1 cellular context compared by ENCODE assay signal in the genomic region with DNA sequence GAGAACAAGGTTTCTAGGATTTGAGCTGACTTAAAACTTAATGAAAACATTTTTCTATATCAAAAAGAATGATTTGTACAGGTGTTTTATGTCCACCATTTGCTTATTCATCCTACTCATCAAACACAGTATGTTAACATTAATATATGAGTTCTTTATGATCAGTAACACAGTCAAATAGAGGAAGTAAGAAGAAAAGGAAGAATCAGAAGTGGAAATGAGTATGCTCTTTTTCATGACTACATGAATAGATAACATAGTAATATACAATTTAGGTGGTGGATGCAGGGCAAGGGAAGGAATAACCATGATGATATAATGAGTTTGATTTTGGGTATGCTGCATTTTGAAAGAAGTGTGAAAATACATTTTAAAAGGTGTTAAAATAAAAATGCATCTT.
TF ChIP-seq lines count a peak whose summit lies in the region.

No MANE protein-coding gene starts in this region.

TF ChIP-seq in HepG2, 621 proteins besides CTCF, POLR2A, EP300 and RAD21 (continued from another document):
- TF ChIP-seq, protein P1, sequence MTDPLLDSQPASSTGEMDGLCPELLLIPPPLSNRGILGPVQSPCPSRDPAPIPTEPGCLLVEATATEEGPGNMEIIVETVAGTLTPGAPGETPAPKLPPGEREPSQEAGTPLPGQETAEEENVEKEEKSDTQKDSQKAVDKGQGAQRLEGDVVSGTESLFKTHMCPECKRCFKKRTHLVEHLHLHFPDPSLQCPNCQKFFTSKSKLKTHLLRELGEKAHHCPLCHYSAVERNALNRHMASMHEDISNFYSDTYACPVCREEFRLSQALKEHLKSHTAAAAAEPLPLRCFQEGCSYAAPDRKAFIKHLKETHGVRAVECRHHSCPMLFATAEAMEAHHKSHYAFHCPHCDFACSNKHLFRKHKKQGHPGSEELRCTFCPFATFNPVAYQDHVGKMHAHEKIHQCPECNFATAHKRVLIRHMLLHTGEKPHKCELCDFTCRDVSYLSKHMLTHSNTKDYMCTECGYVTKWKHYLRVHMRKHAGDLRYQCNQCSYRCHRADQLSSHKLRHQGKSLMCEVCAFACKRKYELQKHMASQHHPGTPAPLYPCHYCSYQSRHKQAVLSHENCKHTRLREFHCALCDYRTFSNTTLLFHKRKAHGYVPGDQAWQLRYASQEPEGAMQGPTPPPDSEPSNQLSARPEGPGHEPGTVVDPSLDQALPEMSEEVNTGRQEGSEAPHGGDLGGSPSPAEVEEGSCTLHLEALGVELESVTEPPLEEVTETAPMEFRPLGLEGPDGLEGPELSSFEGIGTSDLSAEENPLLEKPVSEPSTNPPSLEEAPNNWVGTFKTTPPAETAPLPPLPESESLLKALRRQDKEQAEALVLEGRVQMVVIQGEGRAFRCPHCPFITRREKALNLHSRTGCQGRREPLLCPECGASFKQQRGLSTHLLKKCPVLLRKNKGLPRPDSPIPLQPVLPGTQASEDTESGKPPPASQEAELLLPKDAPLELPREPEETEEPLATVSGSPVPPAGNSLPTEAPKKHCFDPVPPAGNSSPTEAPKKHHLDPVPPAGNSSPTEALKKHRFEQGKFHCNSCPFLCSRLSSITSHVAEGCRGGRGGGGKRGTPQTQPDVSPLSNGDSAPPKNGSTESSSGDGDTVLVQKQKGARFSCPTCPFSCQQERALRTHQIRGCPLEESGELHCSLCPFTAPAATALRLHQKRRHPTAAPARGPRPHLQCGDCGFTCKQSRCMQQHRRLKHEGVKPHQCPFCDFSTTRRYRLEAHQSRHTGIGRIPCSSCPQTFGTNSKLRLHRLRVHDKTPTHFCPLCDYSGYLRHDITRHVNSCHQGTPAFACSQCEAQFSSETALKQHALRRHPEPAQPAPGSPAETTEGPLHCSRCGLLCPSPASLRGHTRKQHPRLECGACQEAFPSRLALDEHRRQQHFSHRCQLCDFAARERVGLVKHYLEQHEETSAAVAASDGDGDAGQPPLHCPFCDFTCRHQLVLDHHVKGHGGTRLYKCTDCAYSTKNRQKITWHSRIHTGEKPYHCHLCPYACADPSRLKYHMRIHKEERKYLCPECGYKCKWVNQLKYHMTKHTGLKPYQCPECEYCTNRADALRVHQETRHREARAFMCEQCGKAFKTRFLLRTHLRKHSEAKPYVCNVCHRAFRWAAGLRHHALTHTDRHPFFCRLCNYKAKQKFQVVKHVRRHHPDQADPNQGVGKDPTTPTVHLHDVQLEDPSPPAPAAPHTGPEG (CRISPR knock-in tag; IDR thresholded peaks at IDR 0.05) = no peak
- TF ChIP-seq, protein P2, sequence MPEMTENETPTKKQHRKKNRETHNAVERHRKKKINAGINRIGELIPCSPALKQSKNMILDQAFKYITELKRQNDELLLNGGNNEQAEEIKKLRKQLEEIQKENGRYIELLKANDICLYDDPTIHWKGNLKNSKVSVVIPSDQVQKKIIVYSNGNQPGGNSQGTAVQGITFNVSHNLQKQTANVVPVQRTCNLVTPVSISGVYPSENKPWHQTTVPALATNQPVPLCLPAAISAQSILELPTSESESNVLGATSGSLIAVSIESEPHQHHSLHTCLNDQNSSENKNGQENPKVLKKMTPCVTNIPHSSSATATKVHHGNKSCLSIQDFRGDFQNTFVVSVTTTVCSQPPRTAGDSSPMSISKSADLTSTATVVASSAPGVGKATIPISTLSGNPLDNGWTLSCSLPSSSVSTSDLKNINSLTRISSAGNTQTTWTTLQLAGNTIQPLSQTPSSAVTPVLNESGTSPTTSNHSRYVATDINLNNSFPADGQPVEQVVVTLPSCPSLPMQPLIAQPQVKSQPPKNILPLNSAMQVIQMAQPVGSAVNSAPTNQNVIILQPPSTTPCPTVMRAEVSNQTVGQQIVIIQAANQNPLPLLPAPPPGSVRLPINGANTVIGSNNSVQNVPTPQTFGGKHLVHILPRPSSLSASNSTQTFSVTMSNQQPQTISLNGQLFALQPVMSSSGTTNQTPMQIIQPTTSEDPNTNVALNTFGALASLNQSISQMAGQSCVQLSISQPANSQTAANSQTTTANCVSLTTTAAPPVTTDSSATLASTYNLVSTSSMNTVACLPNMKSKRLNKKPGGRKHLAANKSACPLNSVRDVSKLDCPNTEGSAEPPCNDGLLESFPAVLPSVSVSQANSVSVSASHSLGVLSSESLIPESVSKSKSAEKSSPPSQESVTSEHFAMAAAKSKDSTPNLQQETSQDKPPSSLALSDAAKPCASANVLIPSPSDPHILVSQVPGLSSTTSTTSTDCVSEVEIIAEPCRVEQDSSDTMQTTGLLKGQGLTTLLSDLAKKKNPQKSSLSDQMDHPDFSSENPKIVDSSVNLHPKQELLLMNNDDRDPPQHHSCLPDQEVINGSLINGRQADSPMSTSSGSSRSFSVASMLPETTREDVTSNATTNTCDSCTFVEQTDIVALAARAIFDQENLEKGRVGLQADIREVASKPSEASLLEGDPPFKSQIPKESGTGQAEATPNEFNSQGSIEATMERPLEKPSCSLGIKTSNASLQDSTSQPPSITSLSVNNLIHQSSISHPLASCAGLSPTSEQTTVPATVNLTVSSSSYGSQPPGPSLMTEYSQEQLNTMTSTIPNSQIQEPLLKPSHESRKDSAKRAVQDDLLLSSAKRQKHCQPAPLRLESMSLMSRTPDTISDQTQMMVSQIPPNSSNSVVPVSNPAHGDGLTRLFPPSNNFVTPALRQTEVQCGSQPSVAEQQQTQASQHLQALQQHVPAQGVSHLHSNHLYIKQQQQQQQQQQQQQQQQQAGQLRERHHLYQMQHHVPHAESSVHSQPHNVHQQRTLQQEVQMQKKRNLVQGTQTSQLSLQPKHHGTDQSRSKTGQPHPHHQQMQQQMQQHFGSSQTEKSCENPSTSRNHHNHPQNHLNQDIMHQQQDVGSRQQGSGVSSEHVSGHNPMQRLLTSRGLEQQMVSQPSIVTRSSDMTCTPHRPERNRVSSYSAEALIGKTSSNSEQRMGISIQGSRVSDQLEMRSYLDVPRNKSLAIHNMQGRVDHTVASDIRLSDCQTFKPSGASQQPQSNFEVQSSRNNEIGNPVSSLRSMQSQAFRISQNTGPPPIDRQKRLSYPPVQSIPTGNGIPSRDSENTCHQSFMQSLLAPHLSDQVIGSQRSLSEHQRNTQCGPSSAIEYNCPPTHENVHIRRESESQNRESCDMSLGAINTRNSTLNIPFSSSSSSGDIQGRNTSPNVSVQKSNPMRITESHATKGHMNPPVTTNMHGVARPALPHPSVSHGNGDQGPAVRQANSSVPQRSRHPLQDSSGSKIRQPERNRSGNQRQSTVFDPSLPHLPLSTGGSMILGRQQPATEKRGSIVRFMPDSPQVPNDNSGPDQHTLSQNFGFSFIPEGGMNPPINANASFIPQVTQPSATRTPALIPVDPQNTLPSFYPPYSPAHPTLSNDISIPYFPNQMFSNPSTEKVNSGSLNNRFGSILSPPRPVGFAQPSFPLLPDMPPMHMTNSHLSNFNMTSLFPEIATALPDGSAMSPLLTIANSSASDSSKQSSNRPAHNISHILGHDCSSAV (CRISPR knock-in tag; IDR thresholded peaks at IDR 0.05; ENCODE audit: borderline replicate concordance) = no peak
- TF ChIP-seq, protein P3, sequence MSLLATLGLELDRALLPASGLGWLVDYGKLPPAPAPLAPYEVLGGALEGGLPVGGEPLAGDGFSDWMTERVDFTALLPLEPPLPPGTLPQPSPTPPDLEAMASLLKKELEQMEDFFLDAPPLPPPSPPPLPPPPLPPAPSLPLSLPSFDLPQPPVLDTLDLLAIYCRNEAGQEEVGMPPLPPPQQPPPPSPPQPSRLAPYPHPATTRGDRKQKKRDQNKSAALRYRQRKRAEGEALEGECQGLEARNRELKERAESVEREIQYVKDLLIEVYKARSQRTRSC (CRISPR knock-in tag; IDR thresholded peaks at IDR 0.05; ENCODE audit: low read depth) = no peak
- TF ChIP-seq ATRX (CRISPR knock-in tag; IDR thresholded peaks at IDR 0.05; ENCODE audit: borderline replicate concordance) (no peak), NR2C2 (CRISPR knock-in tag; IDR thresholded peaks at IDR 0.05; ENCODE audit: borderline replicate concordance) (no peak), POLR2G (IDR thresholded peaks at IDR 0.05; ENCODE audit: low read depth, low read length) (no peak), ZNF264 (CRISPR knock-in tag; IDR thresholded peaks at IDR 0.05) (no peak), ARNT2 (CRISPR knock-in tag; IDR thresholded peaks at IDR 0.05; ENCODE audit: low read depth) (no peak), ZNF253 (CRISPR knock-in tag; IDR thresholded peaks at IDR 0.05; ENCODE audit: borderline replicate concordance) (no peak), ZNF230 (CRISPR knock-in tag; IDR thresholded peaks at IDR 0.05) (no peak), TBX3 (IDR thresholded peaks at IDR 0.05; ENCODE audit: borderline replicate concordance) (no peak)
- TF ChIP-seq, protein P4, sequence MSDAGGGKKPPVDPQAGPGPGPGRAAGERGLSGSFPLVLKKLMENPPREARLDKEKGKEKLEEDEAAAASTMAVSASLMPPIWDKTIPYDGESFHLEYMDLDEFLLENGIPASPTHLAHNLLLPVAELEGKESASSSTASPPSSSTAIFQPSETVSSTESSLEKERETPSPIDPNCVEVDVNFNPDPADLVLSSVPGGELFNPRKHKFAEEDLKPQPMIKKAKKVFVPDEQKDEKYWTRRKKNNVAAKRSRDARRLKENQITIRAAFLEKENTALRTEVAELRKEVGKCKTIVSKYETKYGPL (CRISPR knock-in tag; IDR thresholded peaks at IDR 0.05) = no peak
- TF ChIP-seq, protein P5, sequence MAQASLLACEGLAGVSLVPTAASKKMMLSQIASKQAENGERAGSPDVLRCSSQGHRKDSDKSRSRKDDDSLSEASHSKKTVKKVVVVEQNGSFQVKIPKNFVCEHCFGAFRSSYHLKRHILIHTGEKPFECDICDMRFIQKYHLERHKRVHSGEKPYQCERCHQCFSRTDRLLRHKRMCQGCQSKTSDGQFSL (CRISPR knock-in tag; IDR thresholded peaks at IDR 0.05) = no peak
